In genomic region chr2:212915121-212915782, GRCh38 we compare ENCODE assay signal across 3 cellular contexts.
TF ChIP-seq lines count a peak whose summit lies in the region.

No MANE protein-coding gene starts in this region.

TF ChIP-seq in SK-N-SH, 30 proteins besides CTCF, POLR2A, EP300 and RAD21 (continued from another document):
- TF ChIP-seq YY1 (IDR thresholded peaks at IDR 0.05; ENCODE audit: low read depth) = 0 out of 2 replicates have a peak, but pooled peaks have one; percentile 28

TF ChIP-seq in SK-N-SH treated with all-trans-retinoic acid at 6 μM for 48 hours, 23 proteins besides CTCF, POLR2A, EP300 and RAD21 (continued from another document):
- TF ChIP-seq PPARA (CRISPR knock-in tag; IDR thresholded peaks at IDR 0.05; ENCODE audit: borderline replicate concordance) (no peak), ZNF8 (CRISPR knock-in tag; IDR thresholded peaks at IDR 0.05) (no peak), GLIS3 (CRISPR knock-in tag; IDR thresholded peaks at IDR 0.05) (no peak), TCF4 (CRISPR knock-in tag; IDR thresholded peaks at IDR 0.05; ENCODE audit: borderline replicate concordance) (no peak), RARB (CRISPR knock-in tag; IDR thresholded peaks at IDR 0.05) (no peak), TOX (CRISPR knock-in tag; IDR thresholded peaks at IDR 0.05; ENCODE audit: borderline replicate concordance) (no peak), CSDC2 (CRISPR knock-in tag; IDR thresholded peaks at IDR 0.05) (no peak), ESRRG (CRISPR knock-in tag; IDR thresholded peaks at IDR 0.05) (no peak), ZFP30 (CRISPR knock-in tag; IDR thresholded peaks at IDR 0.05) (no peak)

TF ChIP-seq in IMR-90, 13 proteins besides CTCF, POLR2A, EP300 and RAD21 (continued from another document):
- TF ChIP-seq ELK1 (IDR thresholded peaks at IDR 0.05; ENCODE audit: borderline replicate concordance, low read depth, low read length) = no peak
